19 cellular contexts compared by ENCODE assay signal in the genomic region with DNA sequence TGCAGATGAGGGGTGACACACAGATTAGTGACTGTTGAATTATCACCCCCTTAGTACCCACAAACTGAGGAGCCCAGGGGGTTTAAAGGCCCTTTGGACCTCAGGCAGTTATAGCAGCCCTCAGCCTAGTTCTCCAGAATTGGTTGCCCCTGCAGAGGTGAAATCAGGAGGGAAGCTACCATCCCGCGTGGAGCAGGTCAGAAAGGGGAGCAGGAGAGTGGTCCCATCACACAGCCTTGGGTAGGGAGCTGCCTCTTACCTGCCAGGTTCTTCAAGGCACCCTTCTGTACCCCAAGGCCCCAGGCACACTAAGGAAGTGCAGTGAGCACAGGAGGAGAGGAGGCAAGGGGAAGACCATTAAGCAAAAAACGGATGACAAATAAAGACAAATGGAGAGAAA.
"Had no signal": no experiment of that assay in that cellular context is flagged by ENCODE, and none has a peak within 500 bp of the region (broad histone marks: within the 10 kb centered on the region; RNA-seq: fewer than 3 reads in every experiment).

No MANE protein-coding gene starts in this region.

- H3K4me1 ChIP-seq: foreskin keratinocyte, left ventricle myocardium inferior, right lobe of liver had no signal

- H3K36me3 Mint-ChIP-seq: activated naive CD8-positive, alpha-beta T cell treated with anti-CD3 and anti-CD28 coated beads for 36 hours; stimulated activated effector memory CD8-positive, alpha-beta T cell treated with anti-CD3 and anti-CD28 coated beads, Interleukin-12 subunit alpha, Interleukin-12 subunit beta, amount 100 ng/mL, for 72 hours had no signal

- H3K27ac ChIP-seq: foreskin keratinocyte, left ventricle myocardium inferior, right lobe of liver had no signal

- H3K4me1 Mint-ChIP-seq: activated B cell treated with CpG ODN at 0.5 μM for 24 hours; activated CD4-positive, alpha-beta T cell treated with anti-CD3 and anti-CD28 coated beads for 36 hours; activated naive CD8-positive, alpha-beta T cell treated with anti-CD3 and anti-CD28 coated beads for 36 hours; stimulated activated effector memory CD8-positive, alpha-beta T cell treated with anti-CD3 and anti-CD28 coated beads, Interleukin-12 subunit alpha, Interleukin-12 subunit beta, amount 100 ng/mL, for 72 hours had no signal

- H3K27me3 Mint-ChIP-seq: activated naive CD8-positive, alpha-beta T cell treated with anti-CD3 and anti-CD28 coated beads for 36 hours had no signal

- H3K27ac Mint-ChIP-seq: activated B cell treated with CpG ODN at 0.5 μM for 24 hours; activated CD4-positive, alpha-beta T cell treated with anti-CD3 and anti-CD28 coated beads for 36 hours; activated naive CD8-positive, alpha-beta T cell treated with anti-CD3 and anti-CD28 coated beads for 36 hours; stimulated activated effector memory CD8-positive, alpha-beta T cell treated with anti-CD3 and anti-CD28 coated beads, Interleukin-12 subunit alpha, Interleukin-12 subunit beta, amount 100 ng/mL, for 72 hours had no signal

- H3K36me3 ChIP-seq: left ventricle myocardium inferior, right lobe of liver had no signal

- H3K9me3 ChIP-seq: left ventricle myocardium inferior, right lobe of liver had no signal

- H3K9me3 Mint-ChIP-seq: activated B cell treated with CpG ODN at 0.5 μM for 24 hours; activated naive CD8-positive, alpha-beta T cell treated with anti-CD3 and anti-CD28 coated beads for 36 hours; activated T-cell treated with anti-CD3 and anti-CD28 coated beads, Interleukin-2, amount 50 U/mL, for 4 hours; nephron; stimulated activated effector memory CD8-positive, alpha-beta T cell treated with anti-CD3 and anti-CD28 coated beads, Interleukin-12 subunit alpha, Interleukin-12 subunit beta, amount 100 ng/mL, for 72 hours had no signal

- H3K4me3 ChIP-seq: left ventricle myocardium inferior, right lobe of liver had no signal

- DNase-seq: activated B cell treated with CpG ODN at 0.5 μM for 24 hours; activated CD4-positive, alpha-beta T cell treated with anti-CD3 and anti-CD28 coated beads for 36 hours; activated CD4-positive, alpha-beta T cell treated with anti-CD3 and anti-CD28 coated beads, Interleukin-2, amount 50 U/mL, for 4 hours; activated CD8-positive, alpha-beta memory T cell treated with anti-CD3 and anti-CD28 coated beads for 24 hours; activated CD8-positive, alpha-beta memory T cell treated with anti-CD3 and anti-CD28 coated beads, Interleukin-2, amount 50 U/mL, for 4 hours; activated naive CD4-positive, alpha-beta T cell treated with Interleukin-2 at 50 U/mL for 16 hours; activated naive CD8-positive, alpha-beta T cell treated with anti-CD3 and anti-CD28 coated beads for 36 hours; activated T-cell treated with anti-CD3 and anti-CD28 coated beads, Interleukin-2, amount 50 U/mL, for 4 hours; effector CD8-positive, alpha-beta T cell; foreskin keratinocyte; kidney glomerular epithelial cell; left ventricle myocardium inferior; right lobe of liver; small intestine; stimulated activated CD4-positive, alpha-beta T cell treated with anti-CD3 and anti-CD28 coated beads, Interleukin-2, amount 100 ng/mL, for 24 hours; T-helper 1 cell; T-helper 9 cell had no signal

- ATAC-seq: activated CD4-positive, alpha-beta T cell treated with anti-CD3 and anti-CD28 coated beads for 36 hours; foreskin keratinocyte; right lobe of liver; stimulated activated effector memory CD8-positive, alpha-beta T cell treated with anti-CD3 and anti-CD28 coated beads, Interleukin-12 subunit alpha, Interleukin-12 subunit beta, amount 100 ng/mL, for 72 hours had no signal

- H3K27me3 ChIP-seq: right lobe of liver had no signal

- H3K4me3 Mint-ChIP-seq: activated B cell treated with CpG ODN at 0.5 μM for 24 hours; activated CD4-positive, alpha-beta T cell treated with anti-CD3 and anti-CD28 coated beads for 36 hours; activated naive CD8-positive, alpha-beta T cell treated with anti-CD3 and anti-CD28 coated beads for 36 hours; activated T-cell treated with anti-CD3 and anti-CD28 coated beads, Interleukin-2, amount 50 U/mL, for 4 hours; nephron; stimulated activated effector memory CD8-positive, alpha-beta T cell treated with anti-CD3 and anti-CD28 coated beads, Interleukin-12 subunit alpha, Interleukin-12 subunit beta, amount 100 ng/mL, for 72 hours had no signal
